ENCODE assay signal across 1 cellular context in genomic region chr2:171960570-171960969, GRCh38.
TF ChIP-seq lines count a peak whose summit lies in the region.

No MANE protein-coding gene starts in this region.

TF ChIP-seq in GM23338, 12 proteins besides CTCF, POLR2A, EP300 and RAD21:
- TF ChIP-seq EZH2 (IDR thresholded peaks at IDR 0.05; ENCODE audit: low read depth, unreplicated experiment) (no peak), CREB1 (CRISPR knock-in tag; IDR thresholded peaks at IDR 0.05; ENCODE audit: low read depth) (no peak), ETS1 (IDR thresholded peaks at IDR 0.05) (no peak), ZNF462 (CRISPR knock-in tag; IDR thresholded peaks at IDR 0.05) (no peak), REST (IDR thresholded peaks at IDR 0.05; ENCODE audit: unreplicated experiment) (no peak), STAT1 (IDR thresholded peaks at IDR 0.05; ENCODE audit: unreplicated experiment) (no peak), EZH2phosphoT487 (IDR thresholded peaks at IDR 0.05; ENCODE audit: unreplicated experiment) (no peak), ZNF114 (CRISPR knock-in tag; IDR thresholded peaks at IDR 0.05) (no peak), POLR2AphosphoS5 (IDR thresholded peaks at IDR 0.05; ENCODE audit: low read depth) (no peak), NANOG (IDR thresholded peaks at IDR 0.05; ENCODE audit: borderline replicate concordance) (no peak), ZNF331 (CRISPR knock-in tag; IDR thresholded peaks at IDR 0.05; ENCODE audit: low read depth) (no peak), JUNB (IDR thresholded peaks at IDR 0.05; ENCODE audit: unreplicated experiment) (no peak)
TF ChIP-seq in GM23338: peak in this region for 0.
